ENCODE assay signal across 1 cellular context in the genomic region with DNA sequence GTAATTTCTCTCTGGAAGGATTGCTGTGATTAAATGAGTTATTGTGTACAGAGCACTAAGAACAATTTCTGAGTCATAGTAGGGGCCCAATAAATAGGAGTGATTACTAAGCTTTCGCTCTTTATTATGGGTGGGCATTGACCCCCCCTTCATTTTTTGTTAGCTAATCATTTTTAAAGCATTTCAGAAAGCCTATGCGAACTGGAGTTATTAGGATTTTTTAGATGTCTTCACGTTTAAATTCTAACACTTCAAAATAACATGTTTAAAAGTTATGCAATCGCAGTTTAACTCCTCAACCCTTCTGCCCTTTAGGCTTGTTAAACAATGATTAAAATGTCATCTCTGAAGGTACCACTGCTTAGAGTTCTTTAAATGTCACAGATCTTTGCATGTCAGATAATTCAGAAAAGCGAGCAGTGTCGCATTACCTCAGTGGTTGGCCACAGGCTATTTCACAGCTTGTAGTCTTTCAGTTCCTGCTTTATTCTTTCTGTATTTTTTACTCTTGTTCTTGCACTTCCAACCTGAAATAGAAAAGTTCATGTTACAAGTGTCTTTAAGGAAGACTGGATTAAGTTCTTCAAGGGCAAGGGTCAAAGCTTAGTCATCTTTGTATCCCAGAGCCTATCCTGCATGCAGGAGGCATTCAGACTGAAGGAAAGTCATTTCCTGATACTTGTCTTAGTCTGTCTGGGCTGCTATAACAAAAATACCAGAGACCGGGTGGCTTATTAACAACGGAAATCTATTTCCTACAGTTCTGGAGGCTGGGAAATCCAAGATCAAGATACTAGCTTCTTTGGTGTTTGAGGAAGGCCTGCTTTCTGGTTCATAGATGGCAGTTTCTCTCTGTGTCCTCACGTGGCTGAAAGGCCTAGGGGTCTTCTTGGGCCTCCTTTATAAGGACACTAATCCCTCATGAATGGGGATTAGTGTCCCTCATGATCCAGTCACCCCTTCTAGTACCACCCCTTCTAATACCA.
TF ChIP-seq lines count a peak whose summit lies in the region.

No MANE protein-coding gene starts in this region.

TF ChIP-seq in GM12878, 131 proteins besides CTCF, POLR2A, EP300 and RAD21 (continued from another document and continues in another):
- TF ChIP-seq EZH2 (IDR thresholded peaks at IDR 0.05; ENCODE audit: borderline replicate concordance, control insufficient read depth, low read depth, low read length) = no peak
- peak; percentile 60; the same call in 1 of the 2 replicates for TF ChIP-seq PML (IDR thresholded peaks at IDR 0.05; ENCODE audit: low read length)
- TF ChIP-seq BACH1 (IDR thresholded peaks at IDR 0.05; ENCODE audit: borderline replicate concordance) = peak; percentile 59; the same call in 1 of the 2 replicates
- TF ChIP-seq, protein P1, sequence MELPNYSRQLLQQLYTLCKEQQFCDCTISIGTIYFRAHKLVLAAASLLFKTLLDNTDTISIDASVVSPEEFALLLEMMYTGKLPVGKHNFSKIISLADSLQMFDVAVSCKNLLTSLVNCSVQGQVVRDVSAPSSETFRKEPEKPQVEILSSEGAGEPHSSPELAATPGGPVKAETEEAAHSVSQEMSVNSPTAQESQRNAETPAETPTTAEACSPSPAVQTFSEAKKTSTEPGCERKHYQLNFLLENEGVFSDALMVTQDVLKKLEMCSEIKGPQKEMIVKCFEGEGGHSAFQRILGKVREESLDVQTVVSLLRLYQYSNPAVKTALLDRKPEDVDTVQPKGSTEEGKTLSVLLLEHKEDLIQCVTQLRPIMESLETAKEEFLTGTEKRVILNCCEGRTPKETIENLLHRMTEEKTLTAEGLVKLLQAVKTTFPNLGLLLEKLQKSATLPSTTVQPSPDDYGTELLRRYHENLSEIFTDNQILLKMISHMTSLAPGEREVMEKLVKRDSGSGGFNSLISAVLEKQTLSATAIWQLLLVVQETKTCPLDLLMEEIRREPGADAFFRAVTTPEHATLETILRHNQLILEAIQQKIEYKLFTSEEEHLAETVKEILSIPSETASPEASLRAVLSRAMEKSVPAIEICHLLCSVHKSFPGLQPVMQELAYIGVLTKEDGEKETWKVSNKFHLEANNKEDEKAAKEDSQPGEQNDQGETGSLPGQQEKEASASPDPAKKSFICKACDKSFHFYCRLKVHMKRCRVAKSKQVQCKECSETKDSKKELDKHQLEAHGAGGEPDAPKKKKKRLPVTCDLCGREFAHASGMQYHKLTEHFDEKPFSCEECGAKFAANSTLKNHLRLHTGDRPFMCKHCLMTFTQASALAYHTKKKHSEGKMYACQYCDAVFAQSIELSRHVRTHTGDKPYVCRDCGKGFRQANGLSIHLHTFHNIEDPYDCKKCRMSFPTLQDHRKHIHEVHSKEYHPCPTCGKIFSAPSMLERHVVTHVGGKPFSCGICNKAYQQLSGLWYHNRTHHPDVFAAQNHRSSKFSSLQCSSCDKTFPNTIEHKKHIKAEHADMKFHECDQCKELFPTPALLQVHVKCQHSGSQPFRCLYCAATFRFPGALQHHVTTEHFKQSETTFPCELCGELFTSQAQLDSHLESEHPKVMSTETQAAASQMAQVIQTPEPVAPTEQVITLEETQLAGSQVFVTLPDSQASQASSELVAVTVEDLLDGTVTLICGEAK (IDR thresholded peaks at IDR 0.05; ENCODE audit: borderline replicate concordance) = no peak
- TF ChIP-seq, protein P2, sequence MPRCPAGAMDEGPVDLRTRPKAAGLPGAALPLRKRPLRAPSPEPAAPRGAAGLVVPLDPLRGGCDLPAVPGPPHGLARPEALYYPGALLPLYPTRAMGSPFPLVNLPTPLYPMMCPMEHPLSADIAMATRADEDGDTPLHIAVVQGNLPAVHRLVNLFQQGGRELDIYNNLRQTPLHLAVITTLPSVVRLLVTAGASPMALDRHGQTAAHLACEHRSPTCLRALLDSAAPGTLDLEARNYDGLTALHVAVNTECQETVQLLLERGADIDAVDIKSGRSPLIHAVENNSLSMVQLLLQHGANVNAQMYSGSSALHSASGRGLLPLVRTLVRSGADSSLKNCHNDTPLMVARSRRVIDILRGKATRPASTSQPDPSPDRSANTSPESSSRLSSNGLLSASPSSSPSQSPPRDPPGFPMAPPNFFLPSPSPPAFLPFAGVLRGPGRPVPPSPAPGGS (IDR thresholded peaks at IDR 0.05; ENCODE audit: borderline replicate concordance, insufficient read depth, low read depth, low read length, poor library complexity, severe bottlenecking) = no peak
- TF ChIP-seq KLF5 (IDR thresholded peaks at IDR 0.05; ENCODE audit: partially characterized antibody) = no peak
- no peak for TF ChIP-seq TBL1XR1 (IDR thresholded peaks at IDR 0.05; ENCODE audit: low read depth, low read length)
- TF ChIP-seq STAT3 (IDR thresholded peaks at IDR 0.05; ENCODE audit: low read depth, low read length) = peak; percentile 50; the same call in 1 of the 2 replicates
- no peak for TF ChIP-seq SMAD5 (IDR thresholded peaks at IDR 0.05; ENCODE audit: low read depth)
- TF ChIP-seq IRF4 (IDR thresholded peaks at IDR 0.05; ENCODE audit: low read depth, low read length) = peak; percentile 84
- TF ChIP-seq CBX3 (IDR thresholded peaks at IDR 0.05; ENCODE audit: borderline replicate concordance, low read depth) = no peak
- no peak for TF ChIP-seq ZNF274 (IDR thresholded peaks at IDR 0.05; ENCODE audit: insufficient read depth, insufficient read length)
- TF ChIP-seq ZZZ3 (IDR thresholded peaks at IDR 0.05; ENCODE audit: control insufficient read depth, insufficient read length, low read depth) = no peak
- no peak for TF ChIP-seq HDAC2 (IDR thresholded peaks at IDR 0.05)
- TF ChIP-seq FOXK2 (IDR thresholded peaks at IDR 0.05) = no peak
- peak; percentile 9 for TF ChIP-seq RELA (IDR thresholded peaks at IDR 0.05; ENCODE audit: borderline replicate concordance, partially characterized antibody)
- TF ChIP-seq, protein P3, sequence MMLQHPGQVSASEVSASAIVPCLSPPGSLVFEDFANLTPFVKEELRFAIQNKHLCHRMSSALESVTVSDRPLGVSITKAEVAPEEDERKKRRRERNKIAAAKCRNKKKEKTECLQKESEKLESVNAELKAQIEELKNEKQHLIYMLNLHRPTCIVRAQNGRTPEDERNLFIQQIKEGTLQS (IDR thresholded peaks at IDR 0.05; ENCODE audit: borderline replicate concordance, extremely low read depth, low read depth, low read length) = no peak
- TF ChIP-seq, protein P4, sequence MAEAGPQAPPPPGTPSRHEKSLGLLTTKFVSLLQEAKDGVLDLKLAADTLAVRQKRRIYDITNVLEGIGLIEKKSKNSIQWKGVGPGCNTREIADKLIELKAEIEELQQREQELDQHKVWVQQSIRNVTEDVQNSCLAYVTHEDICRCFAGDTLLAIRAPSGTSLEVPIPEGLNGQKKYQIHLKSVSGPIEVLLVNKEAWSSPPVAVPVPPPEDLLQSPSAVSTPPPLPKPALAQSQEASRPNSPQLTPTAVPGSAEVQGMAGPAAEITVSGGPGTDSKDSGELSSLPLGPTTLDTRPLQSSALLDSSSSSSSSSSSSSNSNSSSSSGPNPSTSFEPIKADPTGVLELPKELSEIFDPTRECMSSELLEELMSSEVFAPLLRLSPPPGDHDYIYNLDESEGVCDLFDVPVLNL (IDR thresholded peaks at IDR 0.05; ENCODE audit: low read depth, low read length) = no peak
- peak; percentile 7; the same call in 1 of the 2 replicates for TF ChIP-seq RAD51 (IDR thresholded peaks at IDR 0.05)
- no peak for TF ChIP-seq KDM1A (IDR thresholded peaks at IDR 0.05; ENCODE audit: borderline replicate concordance)
- TF ChIP-seq GATAD2B (conservative IDR thresholded peaks at IDR 0.05; ENCODE audit: low read depth) = peak; percentile 82
- TF ChIP-seq TAF1 (IDR thresholded peaks at IDR 0.05; ENCODE audit: borderline replicate concordance, low read depth, low read length) = peak; percentile 16; the same call in 1 of the 2 replicates
- TF ChIP-seq, protein P5, sequence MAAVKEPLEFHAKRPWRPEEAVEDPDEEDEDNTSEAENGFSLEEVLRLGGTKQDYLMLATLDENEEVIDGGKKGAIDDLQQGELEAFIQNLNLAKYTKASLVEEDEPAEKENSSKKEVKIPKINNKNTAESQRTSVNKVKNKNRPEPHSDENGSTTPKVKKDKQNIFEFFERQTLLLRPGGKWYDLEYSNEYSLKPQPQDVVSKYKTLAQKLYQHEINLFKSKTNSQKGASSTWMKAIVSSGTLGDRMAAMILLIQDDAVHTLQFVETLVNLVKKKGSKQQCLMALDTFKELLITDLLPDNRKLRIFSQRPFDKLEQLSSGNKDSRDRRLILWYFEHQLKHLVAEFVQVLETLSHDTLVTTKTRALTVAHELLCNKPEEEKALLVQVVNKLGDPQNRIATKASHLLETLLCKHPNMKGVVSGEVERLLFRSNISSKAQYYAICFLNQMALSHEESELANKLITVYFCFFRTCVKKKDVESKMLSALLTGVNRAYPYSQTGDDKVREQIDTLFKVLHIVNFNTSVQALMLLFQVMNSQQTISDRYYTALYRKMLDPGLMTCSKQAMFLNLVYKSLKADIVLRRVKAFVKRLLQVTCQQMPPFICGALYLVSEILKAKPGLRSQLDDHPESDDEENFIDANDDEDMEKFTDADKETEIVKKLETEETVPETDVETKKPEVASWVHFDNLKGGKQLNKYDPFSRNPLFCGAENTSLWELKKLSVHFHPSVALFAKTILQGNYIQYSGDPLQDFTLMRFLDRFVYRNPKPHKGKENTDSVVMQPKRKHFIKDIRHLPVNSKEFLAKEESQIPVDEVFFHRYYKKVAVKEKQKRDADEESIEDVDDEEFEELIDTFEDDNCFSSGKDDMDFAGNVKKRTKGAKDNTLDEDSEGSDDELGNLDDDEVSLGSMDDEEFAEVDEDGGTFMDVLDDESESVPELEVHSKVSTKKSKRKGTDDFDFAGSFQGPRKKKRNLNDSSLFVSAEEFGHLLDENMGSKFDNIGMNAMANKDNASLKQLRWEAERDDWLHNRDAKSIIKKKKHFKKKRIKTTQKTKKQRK (IDR thresholded peaks at IDR 0.05; ENCODE audit: low read depth, low read length) = no peak
- peak; percentile 80 for TF ChIP-seq PAX5 (IDR thresholded peaks at IDR 0.05; ENCODE audit: borderline replicate concordance, low read depth, low read length)
- TF ChIP-seq, protein P6, sequence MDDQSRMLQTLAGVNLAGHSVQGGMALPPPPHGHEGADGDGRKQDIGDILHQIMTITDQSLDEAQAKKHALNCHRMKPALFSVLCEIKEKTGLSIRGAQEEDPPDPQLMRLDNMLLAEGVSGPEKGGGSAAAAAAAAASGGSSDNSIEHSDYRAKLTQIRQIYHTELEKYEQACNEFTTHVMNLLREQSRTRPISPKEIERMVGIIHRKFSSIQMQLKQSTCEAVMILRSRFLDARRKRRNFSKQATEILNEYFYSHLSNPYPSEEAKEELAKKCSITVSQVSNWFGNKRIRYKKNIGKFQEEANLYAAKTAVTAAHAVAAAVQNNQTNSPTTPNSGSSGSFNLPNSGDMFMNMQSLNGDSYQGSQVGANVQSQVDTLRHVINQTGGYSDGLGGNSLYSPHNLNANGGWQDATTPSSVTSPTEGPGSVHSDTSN (IDR thresholded peaks at IDR 0.05; ENCODE audit: insufficient replicate concordance, low read depth, low read length) = no peak
- no peak for TF ChIP-seq MYB (IDR thresholded peaks at IDR 0.05; ENCODE audit: borderline replicate concordance, low read depth, low read length)
- TF ChIP-seq ZBED1 (IDR thresholded peaks at IDR 0.05; ENCODE audit: borderline replicate concordance) = peak; percentile 56; the same call in 1 of the 2 replicates
- TF ChIP-seq TCF12 (IDR thresholded peaks at IDR 0.05; ENCODE audit: low read depth, low read length) = peak; percentile 82
- TF ChIP-seq, protein P7, sequence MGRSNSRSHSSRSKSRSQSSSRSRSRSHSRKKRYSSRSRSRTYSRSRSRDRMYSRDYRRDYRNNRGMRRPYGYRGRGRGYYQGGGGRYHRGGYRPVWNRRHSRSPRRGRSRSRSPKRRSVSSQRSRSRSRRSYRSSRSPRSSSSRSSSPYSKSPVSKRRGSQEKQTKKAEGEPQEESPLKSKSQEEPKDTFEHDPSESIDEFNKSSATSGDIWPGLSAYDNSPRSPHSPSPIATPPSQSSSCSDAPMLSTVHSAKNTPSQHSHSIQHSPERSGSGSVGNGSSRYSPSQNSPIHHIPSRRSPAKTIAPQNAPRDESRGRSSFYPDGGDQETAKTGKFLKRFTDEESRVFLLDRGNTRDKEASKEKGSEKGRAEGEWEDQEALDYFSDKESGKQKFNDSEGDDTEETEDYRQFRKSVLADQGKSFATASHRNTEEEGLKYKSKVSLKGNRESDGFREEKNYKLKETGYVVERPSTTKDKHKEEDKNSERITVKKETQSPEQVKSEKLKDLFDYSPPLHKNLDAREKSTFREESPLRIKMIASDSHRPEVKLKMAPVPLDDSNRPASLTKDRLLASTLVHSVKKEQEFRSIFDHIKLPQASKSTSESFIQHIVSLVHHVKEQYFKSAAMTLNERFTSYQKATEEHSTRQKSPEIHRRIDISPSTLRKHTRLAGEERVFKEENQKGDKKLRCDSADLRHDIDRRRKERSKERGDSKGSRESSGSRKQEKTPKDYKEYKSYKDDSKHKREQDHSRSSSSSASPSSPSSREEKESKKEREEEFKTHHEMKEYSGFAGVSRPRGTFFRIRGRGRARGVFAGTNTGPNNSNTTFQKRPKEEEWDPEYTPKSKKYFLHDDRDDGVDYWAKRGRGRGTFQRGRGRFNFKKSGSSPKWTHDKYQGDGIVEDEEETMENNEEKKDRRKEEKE (IDR thresholded peaks at IDR 0.05) = no peak
- no peak; the same call in 1 of the 2 replicates for TF ChIP-seq POLR2AphosphoS5 (IDR thresholded peaks at IDR 0.05; ENCODE audit: low read length)
- TF ChIP-seq, protein P8, sequence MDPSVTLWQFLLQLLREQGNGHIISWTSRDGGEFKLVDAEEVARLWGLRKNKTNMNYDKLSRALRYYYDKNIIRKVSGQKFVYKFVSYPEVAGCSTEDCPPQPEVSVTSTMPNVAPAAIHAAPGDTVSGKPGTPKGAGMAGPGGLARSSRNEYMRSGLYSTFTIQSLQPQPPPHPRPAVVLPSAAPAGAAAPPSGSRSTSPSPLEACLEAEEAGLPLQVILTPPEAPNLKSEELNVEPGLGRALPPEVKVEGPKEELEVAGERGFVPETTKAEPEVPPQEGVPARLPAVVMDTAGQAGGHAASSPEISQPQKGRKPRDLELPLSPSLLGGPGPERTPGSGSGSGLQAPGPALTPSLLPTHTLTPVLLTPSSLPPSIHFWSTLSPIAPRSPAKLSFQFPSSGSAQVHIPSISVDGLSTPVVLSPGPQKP (IDR thresholded peaks at IDR 0.05; ENCODE audit: low read depth, low read length) = 0 out of 2 replicates have a peak, but pooled peaks have one; percentile 24
- TF ChIP-seq, protein P9, sequence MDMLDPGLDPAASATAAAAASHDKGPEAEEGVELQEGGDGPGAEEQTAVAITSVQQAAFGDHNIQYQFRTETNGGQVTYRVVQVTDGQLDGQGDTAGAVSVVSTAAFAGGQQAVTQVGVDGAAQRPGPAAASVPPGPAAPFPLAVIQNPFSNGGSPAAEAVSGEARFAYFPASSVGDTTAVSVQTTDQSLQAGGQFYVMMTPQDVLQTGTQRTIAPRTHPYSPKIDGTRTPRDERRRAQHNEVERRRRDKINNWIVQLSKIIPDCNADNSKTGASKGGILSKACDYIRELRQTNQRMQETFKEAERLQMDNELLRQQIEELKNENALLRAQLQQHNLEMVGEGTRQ (IDR thresholded peaks at IDR 0.05; ENCODE audit: borderline replicate concordance, low read depth, low read length) = no peak
